In the genomic region with DNA sequence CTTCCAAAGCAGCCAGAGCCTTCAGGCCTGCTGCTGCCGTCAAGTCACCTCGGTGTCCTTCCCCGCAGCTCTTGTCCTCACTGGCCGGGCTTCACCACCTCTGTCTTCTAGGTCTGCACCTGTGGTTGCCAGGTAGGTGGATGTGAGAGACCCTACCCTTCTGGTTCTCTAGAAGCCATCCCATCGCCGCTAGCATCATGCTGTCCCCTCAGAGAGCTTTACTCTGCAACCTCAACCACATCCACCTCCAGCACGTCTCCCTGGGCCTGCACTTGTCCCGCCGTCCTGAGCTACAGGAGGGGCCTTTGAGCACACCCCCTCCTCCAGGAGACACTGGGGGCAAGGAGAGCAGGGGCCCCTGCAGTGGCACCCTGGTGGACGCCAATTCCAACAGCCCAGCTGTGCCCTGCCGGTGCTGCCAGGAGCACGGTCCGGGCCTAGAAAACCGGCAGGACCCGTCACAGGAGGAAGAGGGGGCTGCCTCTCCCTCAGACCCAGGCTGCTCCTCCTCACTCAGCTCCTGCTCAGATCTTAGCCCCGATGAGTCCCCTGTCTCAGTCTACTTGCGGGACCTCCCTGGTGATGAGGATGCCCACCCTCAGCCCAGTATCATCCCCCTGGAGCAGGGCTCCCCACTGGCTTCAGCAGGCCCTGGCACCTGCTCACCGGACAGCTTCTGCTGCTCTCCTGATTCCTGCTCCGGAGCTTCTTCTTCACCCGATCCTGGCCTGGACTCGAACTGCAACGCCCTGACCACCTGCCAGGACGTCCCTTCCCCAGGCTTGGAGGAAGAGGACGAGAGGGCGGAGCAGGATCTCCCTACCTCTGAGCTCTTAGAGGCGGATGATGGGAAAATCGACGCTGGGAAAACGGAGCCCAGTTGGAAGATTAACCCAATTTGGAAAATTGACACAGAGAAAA, we compare ENCODE assay signal across 8 cellular contexts. TPM values are rescaled to one million over a fixed set of nuclear protein-coding genes. Genes with fewer than 3 reads are reported as not detected.
DNase-seq lines count a peak whose midpoint lies in the region; ATAC-seq and TF ChIP-seq lines count a peak whose summit lies in the region.

No MANE protein-coding gene starts in this region.

- peaks cover 2 to 35% (median 23%) of the 10 kb centered on the region in 4 donors for H3K4me1 ChIP-seq in liver (ENCODE audit: control insufficient read depth in 4 of 4, insufficient read depth in 4 of 4, low read length in 3 of 4)

- no peak overlapping the region for H3K9ac ChIP-seq in liver (ENCODE audit: low read depth in 1 of 2, low read length in 2 of 2)

- peak overlapping the region; percentile 91 for H3K4me3 Mint-ChIP-seq in activated CD4-positive, alpha-beta T cell treated with anti-CD3 and anti-CD28 coated beads, Interleukin-2, amount 10 ng/mL, durations not matched to agents 24 days and 14 days
- peak overlapping the region; percentile 86 for H3K4me3 Mint-ChIP-seq in type B pancreatic cell

- no peak for DNase-seq in activated CD4-positive, alpha-beta T cell treated with anti-CD3 and anti-CD28 coated beads, Interleukin-2, amount 10 ng/mL, durations not matched to agents 24 days and 14 days
- DNase-seq in activated CD4-positive, alpha-beta T cell treated with anti-CD3 and anti-CD28 coated beads for 4 hours: no peak
- peak; percentile 30 for DNase-seq in astrocyte of the hippocampus (ENCODE audit: low read depth, low spot score)
- DNase-seq in type B pancreatic cell (ENCODE audit: extremely low spot score, unreplicated experiment): no peak
- DNase-seq in D341Med (ENCODE audit: low spot score): no peak

- H3K27ac Mint-ChIP-seq in activated CD4-positive, alpha-beta T cell treated with anti-CD3 and anti-CD28 coated beads, Interleukin-2, amount 10 ng/mL, durations not matched to agents 24 days and 14 days: peak overlapping the region; percentile 25
- H3K27ac Mint-ChIP-seq in type B pancreatic cell: peak overlapping the region; percentile 46

- H3K36me3 Mint-ChIP-seq in activated CD4-positive, alpha-beta T cell treated with anti-CD3 and anti-CD28 coated beads, Interleukin-2, amount 10 ng/mL, durations not matched to agents 24 days and 14 days (ENCODE audit: low read depth): peaks cover 32% of the 10 kb centered on the region
- H3K36me3 Mint-ChIP-seq in type B pancreatic cell: no peaks in the 10 kb centered on the region

- intact Hi-C loops in activated CD4-positive, alpha-beta T cell treated with anti-CD3 and anti-CD28 coated beads, Interleukin-2, amount 10 ng/mL, durations not matched to agents 24 days and 14 days (cut with micrococcal nuclease): loop anchor here (5.0 to 10.0 kb wide), 5 partner anchors 115 to 425 kb away; a partner anchor contains a TSS

- no peaks in the 10 kb centered on the region for H3K9me3 ChIP-seq in liver (ENCODE audit: control insufficient read depth in 4 of 4, low read length in 3 of 4)

- H3K36me3 ChIP-seq in liver (ENCODE audit: control insufficient read depth in 4 of 4, insufficient read depth in 3 of 4, low read depth in 1 of 4, low read length in 3 of 4): peaks cover 0 to 23% (median 16%) of the 10 kb centered on the region in 4 donors

- peaks cover 37% of the 10 kb centered on the region for H3K4me1 Mint-ChIP-seq in activated CD4-positive, alpha-beta T cell treated with anti-CD3 and anti-CD28 coated beads, Interleukin-2, amount 10 ng/mL, durations not matched to agents 24 days and 14 days
- peaks cover 28% of the 10 kb centered on the region for H3K4me1 Mint-ChIP-seq in type B pancreatic cell (ENCODE audit: unreplicated experiment)

- peak overlapping the region; percentile 48 to 58 for H3K27ac ChIP-seq in liver (ENCODE audit: low read depth in 1 of 2, low read length in 2 of 2)

- H3K9me3 Mint-ChIP-seq in activated CD4-positive, alpha-beta T cell treated with anti-CD3 and anti-CD28 coated beads, Interleukin-2, amount 10 ng/mL, durations not matched to agents 24 days and 14 days: no peaks in the 10 kb centered on the region
- H3K9me3 Mint-ChIP-seq in type B pancreatic cell: no peaks in the 10 kb centered on the region

- ATAC-seq in GM21528 (IDR thresholded peaks at IDR 0.05; ENCODE audit: low FRiP score, unreplicated experiment) (no peak), GM21786 (IDR thresholded peaks at IDR 0.05; ENCODE audit: unreplicated experiment) (no peak)

- H3K27me3 ChIP-seq in liver (ENCODE audit: control insufficient read depth in 4 of 4, insufficient read depth in 4 of 4, low read length in 3 of 4): no peaks in the 10 kb centered on the region

- TF ChIP-seq RAD21 in liver (IDR thresholded peaks at IDR 0.05): no peak

- no peak overlapping the region for H3K4me3 ChIP-seq in liver (ENCODE audit: low read depth in 1 of 3, low read length in 3 of 3)

- H3K27me3 Mint-ChIP-seq in activated CD4-positive, alpha-beta T cell treated with anti-CD3 and anti-CD28 coated beads, Interleukin-2, amount 10 ng/mL, durations not matched to agents 24 days and 14 days: no peaks in the 10 kb centered on the region
- H3K27me3 Mint-ChIP-seq in type B pancreatic cell: no peaks in the 10 kb centered on the region

- 58% methylated on average over 29 of the region's 29 CpGs for WGBS in liver

- no peak for TF ChIP-seq CTCF in liver (IDR thresholded peaks at IDR 0.05; ENCODE audit: low read depth, low read length, missing input control)
- no peak for TF ChIP-seq CTCF in type B pancreatic cell (conservative IDR thresholded peaks at IDR 0.05)

TF ChIP-seq in liver, 16 proteins besides CTCF, POLR2A, EP300 and RAD21:
- no peak for TF ChIP-seq FOXA1 (IDR thresholded peaks at IDR 0.05)
- TF ChIP-seq NR2F2 (IDR thresholded peaks at IDR 0.05): no peak
- TF ChIP-seq YY1 (IDR thresholded peaks at IDR 0.05): no peak
- TF ChIP-seq HNF4A (conservative IDR thresholded peaks at IDR 0.05): no peak

RNA-seq across cellular contexts. Expression of a gene that starts 1.1 kb away (rescaled TPM):
- total RNA-seq in activated CD4-positive, alpha-beta T cell treated with anti-CD3 and anti-CD28 coated beads, Interleukin-2, amount 10 ng/mL, durations not matched to agents 24 days and 14 days: 29.9 and 30.1 TPM in 2 replicates
- 1 to 10 TPM; 3.9 to 6.7 TPM for total RNA-seq in liver
- 1 to 10 TPM; 4.9 to 6.6 TPM for polyA plus RNA-seq in liver
- 30.3 and 39.1 TPM in 2 replicates for total RNA-seq in type B pancreatic cell (ENCODE audit: low replicate concordance)

RNA-seq across cellular contexts. Expression of a gene that starts 13.2 kb away (rescaled TPM):
- 321 and 324 TPM in 2 replicates for total RNA-seq in activated CD4-positive, alpha-beta T cell treated with anti-CD3 and anti-CD28 coated beads, Interleukin-2, amount 10 ng/mL, durations not matched to agents 24 days and 14 days
- total RNA-seq in liver (100 to 1,000 TPM; 288 to 370 TPM), type B pancreatic cell (ENCODE audit: low replicate concordance) (183 and 187 TPM in 2 replicates)
- 100 to 1,000 TPM; 176 to 211 TPM for polyA plus RNA-seq in liver

RNA-seq across cellular contexts. Expression of a gene that starts 20.6 kb away (rescaled TPM):
- 0.09 TPM in 1 of 2 replicates, not detected in the other for total RNA-seq in activated CD4-positive, alpha-beta T cell treated with anti-CD3 and anti-CD28 coated beads, Interleukin-2, amount 10 ng/mL, durations not matched to agents 24 days and 14 days
- 10 to 100 TPM; 39.2 to 56.1 TPM for total RNA-seq in liver
- polyA plus RNA-seq in liver: 10 to 100 TPM; 10.4 to 41.9 TPM
- 1.0 and 2.4 TPM in 2 replicates for total RNA-seq in type B pancreatic cell (ENCODE audit: low replicate concordance)

RNA-seq across cellular contexts. Expression of a gene that starts 44.6 kb away (rescaled TPM):
- total RNA-seq in activated CD4-positive, alpha-beta T cell treated with anti-CD3 and anti-CD28 coated beads, Interleukin-2, amount 10 ng/mL, durations not matched to agents 24 days and 14 days: 3.2 and 3.8 TPM in 2 replicates
- 1 to 10 TPM in 1 of 2 donors, under 1 TPM in 1; 0.84 to 1.5 TPM for total RNA-seq in liver
- polyA plus RNA-seq in liver: 1 to 10 TPM in 1 of 2 donors, under 1 TPM in 1; 0.33 to 1.0 TPM
- total RNA-seq in type B pancreatic cell (ENCODE audit: low replicate concordance): 9.5 and 10.6 TPM in 2 replicates

RNA-seq across cellular contexts. Expression of a gene that starts 48.5 kb away (rescaled TPM):
- 86.2 and 90.6 TPM in 2 replicates for total RNA-seq in activated CD4-positive, alpha-beta T cell treated with anti-CD3 and anti-CD28 coated beads, Interleukin-2, amount 10 ng/mL, durations not matched to agents 24 days and 14 days
- 10 to 100 TPM; 16.5 to 28.2 TPM for total RNA-seq in liver
- 10 to 100 TPM in 1 of 2 donors, 1 to 10 TPM in 1; 8.3 to 13.2 TPM for polyA plus RNA-seq in liver
- total RNA-seq in type B pancreatic cell (ENCODE audit: low replicate concordance): 61.5 and 96.8 TPM in 2 replicates

Comparison
In these comparisons a context has a peak if more than half of its experiments do, and no peak if none do; other contexts are left out.
1. RNA of a gene that starts 20.6 kb away (total RNA-seq): 39.2 to 56.1 TPM in liver; 1.0 to 2.4 TPM in type B pancreatic cell and 0.09 TPM in activated CD4-positive, alpha-beta T cell treated with anti-CD3 and anti-CD28 coated beads, Interleukin-2, amount 10 ng/mL, durations not matched to agents 24 days and 14 days; every median in the first group is over 10 times any median in the second.